Comparison of ENCODE assay signal across 8 cellular contexts in the genomic region with DNA sequence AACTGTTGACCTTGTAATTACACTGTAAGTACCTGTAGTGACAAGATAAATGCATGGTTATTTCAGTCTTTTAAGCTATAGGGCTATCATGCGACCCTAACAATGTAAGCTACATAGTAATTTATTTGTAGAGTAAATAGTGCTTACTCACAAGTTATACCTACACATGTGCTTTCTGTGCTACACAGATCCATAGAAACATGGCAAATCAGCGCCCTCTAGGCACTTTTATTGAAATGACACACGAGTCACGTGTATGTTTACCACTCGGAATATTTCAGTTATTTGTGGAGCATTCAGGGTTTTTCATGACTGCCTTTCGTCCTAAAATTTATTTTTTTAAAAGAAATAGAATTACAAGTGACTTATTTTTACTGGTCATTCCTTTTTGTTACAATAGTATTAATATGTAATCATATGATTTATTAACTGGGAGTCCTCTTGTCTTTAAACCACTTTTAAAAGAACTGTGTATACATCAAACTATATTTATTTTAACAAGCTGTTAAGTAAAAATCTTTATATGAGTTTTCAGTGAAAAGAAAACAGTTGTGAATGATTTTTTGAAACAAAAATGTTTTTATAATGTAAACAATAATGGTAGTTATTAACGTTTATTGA.
DNase-seq lines count a peak whose midpoint lies in the region; ATAC-seq and TF ChIP-seq lines count a peak whose summit lies in the region.

No MANE protein-coding gene starts in this region.

- no peak for TF ChIP-seq EP300 in tibial nerve (IDR thresholded peaks at IDR 0.05)

- TF ChIP-seq POLR2A in tibial nerve (IDR thresholded peaks at IDR 0.05), result no peak

- H3K27ac ChIP-seq in tibial nerve, result no peak overlapping the region

- H3K9me3 ChIP-seq in tibial nerve, result no peaks in the 10 kb centered on the region

- H3K27me3 ChIP-seq in tibial nerve, result no peaks in the 10 kb centered on the region

- peak; percentile 43 to 58 (median 44) for TF ChIP-seq CTCF in tibial nerve (IDR thresholded peaks at IDR 0.05)

- DNase-seq in DMS53 (lab: John Stamatoyannopoulos, UW) (peak; percentile 69), Kasumi-1 (lab: John Stamatoyannopoulos, UW) (peak; percentile 42 to 53), SKM-1 treated with dmso at 0.1 percent for 144 hours (lab: John Stamatoyannopoulos, UW; ENCODE audit: unreplicated experiment) (peak; percentile 45), glomerular visceral epithelial cell (ENCODE audit: extremely low spot score) (peak; percentile 41), tibial nerve (ENCODE audit: low spot score in 2 of 2) (peak; percentile 19 to 53)
- DNase-seq in stimulated activated CD4-positive, alpha-beta T cell treated with anti-CD3 and anti-CD28 coated beads, Interleukin-2, amount 100 ng/mL, for 48 hours, result no peak

- peak; percentile 85 for ATAC-seq in GM21390 (IDR thresholded peaks at IDR 0.05; ENCODE audit: unreplicated experiment)
- ATAC-seq in HG02840 (IDR thresholded peaks at IDR 0.05; ENCODE audit: low FRiP score, unreplicated experiment), result no peak

- H3K4me3 ChIP-seq in tibial nerve, result no peak overlapping the region

- peaks cover 0 to 13% (median 0%) of the 10 kb centered on the region in 4 donors for H3K4me1 ChIP-seq in tibial nerve

- no peaks in the 10 kb centered on the region for H3K36me3 ChIP-seq in tibial nerve

- WGBS in tibial nerve, 2 donors, result 26 to 28% methylated on average over 7 of the region's 7 CpGs

Comparison
In these comparisons a context has a peak if more than half of its experiments do, and no peak if none do; other contexts are left out.
1. DNase-seq: peak in DMS53 (single experiment), Kasumi-1 (2 of 2), SKM-1 treated with dmso at 0.1 percent for 144 hours (single experiment), glomerular visceral epithelial cell (single experiment) and tibial nerve (2 of 2); none in stimulated activated CD4-positive, alpha-beta T cell treated with anti-CD3 and anti-CD28 coated beads, Interleukin-2, amount 100 ng/mL, for 48 hours (0 of 2).